ENCODE assay signal across 8 cellular contexts in the genomic region with DNA sequence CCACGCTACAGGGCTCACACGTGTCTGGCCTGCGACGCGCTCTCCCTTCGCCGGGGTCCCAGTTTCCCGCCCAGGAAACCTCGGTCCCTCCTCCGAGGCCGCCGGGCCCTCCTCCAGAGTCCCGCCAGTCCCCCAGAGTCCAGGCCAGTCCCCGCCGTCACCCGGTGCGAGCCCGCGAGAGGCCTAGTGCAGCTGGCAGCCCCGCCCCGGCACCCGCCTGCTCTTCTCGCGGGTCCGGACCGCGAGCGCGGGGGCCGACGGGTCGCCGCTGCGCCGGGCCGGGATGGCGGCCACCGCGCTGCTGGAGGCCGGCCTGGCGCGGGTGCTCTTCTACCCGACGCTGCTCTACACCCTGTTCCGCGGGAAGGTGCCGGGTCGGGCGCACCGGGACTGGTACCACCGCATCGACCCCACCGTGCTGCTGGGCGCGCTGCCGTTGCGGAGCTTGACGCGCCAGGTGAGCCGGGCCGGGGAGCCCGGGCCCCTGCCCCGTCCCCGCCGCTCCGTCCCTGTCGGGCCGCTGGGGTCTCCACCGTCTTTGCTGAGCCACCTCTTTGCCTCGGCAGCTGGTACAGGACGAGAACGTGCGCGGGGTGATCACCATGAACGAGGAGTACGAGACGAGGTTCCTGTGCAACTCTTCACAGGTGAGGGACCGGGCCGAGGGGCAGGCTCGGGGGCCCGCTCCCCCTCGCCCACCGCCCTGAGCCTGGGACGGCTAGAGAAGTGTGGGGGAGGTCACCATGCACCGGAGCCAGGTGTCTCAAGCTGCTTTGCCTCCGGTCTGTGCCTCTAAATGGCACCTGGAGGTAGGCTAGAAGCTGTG. TPM values are rescaled to one million over a fixed set of nuclear protein-coding genes. Genes with fewer than 3 reads are reported as not detected.
A peak's percentile ranks its signal among the peaks of the same experiment; 100 is the strongest.
DNase-seq lines count a peak whose midpoint lies in the region; ATAC-seq lines count a peak whose summit lies in the region.

A gene with protein sequence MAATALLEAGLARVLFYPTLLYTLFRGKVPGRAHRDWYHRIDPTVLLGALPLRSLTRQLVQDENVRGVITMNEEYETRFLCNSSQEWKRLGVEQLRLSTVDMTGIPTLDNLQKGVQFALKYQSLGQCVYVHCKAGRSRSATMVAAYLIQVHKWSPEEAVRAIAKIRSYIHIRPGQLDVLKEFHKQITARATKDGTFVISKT (plus strand): TSS at position 260 of the 826 bp plus-strand sequence. CDS start 24 bp downstream, at position 284.

- H3K4me1 ChIP-seq in ACC112 (ENCODE audit: control insufficient read depth, insufficient read depth, low read length, unreplicated experiment), result peaks cover 9% of the 10 kb centered on the region

- H3K79me2 ChIP-seq in ACC112 (ENCODE audit: control insufficient read depth, insufficient read depth, low read length, unreplicated experiment), result peaks cover 40% of the 10 kb centered on the region

- CTCF ChIA-PET in activated CD4-positive, alpha-beta memory T cell treated with anti-CD3 and anti-CD28 coated beads for 36 hours (lab: Charles Lee), result interaction anchor here (1.0 to 3.1 kb wide), 6 partner anchors 10 to 192 kb away, joined by 3 to 32 read pairs (median 3); partner anchors contain the start of genes CELF1 and SLC39A13

- DNase-seq in NCI-H226 (peak; percentile 68), medulla oblongata (ENCODE audit: extremely low spot score) (peak; percentile 45)
- DNase-seq in activated CD4-positive, alpha-beta memory T cell treated with anti-CD3 and anti-CD28 coated beads for 36 hours, result peak; percentile 80
- DNase-seq in effector CD8-positive, alpha-beta T cell (lab: John Stamatoyannopoulos, UW), result peak; percentile 27
- peak; percentile 66 to 70 for DNase-seq in stimulated activated CD8-positive, alpha-beta memory T cell treated with anti-CD3 and anti-CD28 coated beads, Interleukin-15, amount 100 ng/mL, for 48 hours (ENCODE audit: low read depth in 2 of 2)

- H3K4me3 ChIP-seq in ACC112 (ENCODE audit: low read depth, low read length), result peak within 1 kb of the TSS; percentile 100

- H3K27me3 Mint-ChIP-seq in activated CD4-positive, alpha-beta memory T cell treated with anti-CD3 and anti-CD28 coated beads for 36 hours, result no peaks in the 10 kb centered on the region

- H3K4me3 Mint-ChIP-seq in activated CD4-positive, alpha-beta memory T cell treated with anti-CD3 and anti-CD28 coated beads for 36 hours, result peak within 1 kb of the TSS; percentile 81

- 0 out of 2 replicates have a peak, but pooled peaks cover 3% of the 10 kb centered on the region for H3K36me3 ChIP-seq in ACC112 (ENCODE audit: insufficient read depth, low read length)

- H3K27me3 ChIP-seq in ACC112 (ENCODE audit: insufficient read depth, low read length), result no peaks in the 10 kb centered on the region

- POLR2A ChIA-PET in activated CD4-positive, alpha-beta memory T cell treated with anti-CD3 and anti-CD28 coated beads for 36 hours (lab: Charles Lee), result interaction anchor here (1.0 to 3.6 kb wide), 7 partner anchors 9 to 201 kb away, joined by 3 to 33 read pairs (median 4); partner anchors contain the start of genes AGBL2, CELF1, FNBP4 and KBTBD4

- H3K4me1 Mint-ChIP-seq in activated CD4-positive, alpha-beta memory T cell treated with anti-CD3 and anti-CD28 coated beads for 36 hours (ENCODE audit: low read depth), result peaks cover 29% of the 10 kb centered on the region

- H3K9me3 Mint-ChIP-seq in activated CD4-positive, alpha-beta memory T cell treated with anti-CD3 and anti-CD28 coated beads for 36 hours, result no peaks in the 10 kb centered on the region

- ATAC-seq in GM18511 (IDR thresholded peaks at IDR 0.05; ENCODE audit: unreplicated experiment) (peak; percentile 91), HG02981 (IDR thresholded peaks at IDR 0.05; ENCODE audit: unreplicated experiment) (peak; percentile 82)

- H3K27ac Mint-ChIP-seq in activated CD4-positive, alpha-beta memory T cell treated with anti-CD3 and anti-CD28 coated beads for 36 hours, result peak within 1 kb of the TSS; percentile 72

- H3K36me3 Mint-ChIP-seq in activated CD4-positive, alpha-beta memory T cell treated with anti-CD3 and anti-CD28 coated beads for 36 hours, result peaks cover 6% of the 10 kb centered on the region

- peak within 1 kb of the TSS; percentile 50; the same call in 1 of the 2 replicates for H3K27ac ChIP-seq in ACC112 (ENCODE audit: low read depth, low read length)

- intact Hi-C loops in activated CD4-positive, alpha-beta memory T cell treated with anti-CD3 and anti-CD28 coated beads for 36 hours (cut with micrococcal nuclease), result loop anchor here (1.0 kb wide), 1 partner anchor 12 kb away; the partner anchor contains the start of gene CELF1

- H2AFZ ChIP-seq in ACC112 (ENCODE audit: low read length, unreplicated experiment), result peak within 1 kb of the TSS; percentile 99

RNA-seq across cellular contexts. Expression of the gene that starts here (rescaled TPM):
- total RNA-seq in activated CD4-positive, alpha-beta memory T cell treated with anti-CD3 and anti-CD28 coated beads for 36 hours, result 10 to 100 TPM; 45.7 to 47.9 TPM

Comparison
In these comparisons a context has a peak if more than half of its experiments do, and no peak if none do; other contexts are left out.
1. Peak in every context shown above with its lines: DNase-seq, ATAC-seq, H3K4me3 ChIP-seq and H3K27ac ChIP-seq.
2. DNase-seq: peak in every context shown above with its lines; median percentile 80 in activated CD4-positive, alpha-beta memory T cell treated with anti-CD3 and anti-CD28 coated beads for 36 hours; 68 in NCI-H226; 68 in stimulated activated CD8-positive, alpha-beta memory T cell treated with anti-CD3 and anti-CD28 coated beads, Interleukin-15, amount 100 ng/mL, for 48 hours; 45 in medulla oblongata; 27 in effector CD8-positive, alpha-beta T cell.